8 cellular contexts compared by ENCODE assay signal in the genomic region with DNA sequence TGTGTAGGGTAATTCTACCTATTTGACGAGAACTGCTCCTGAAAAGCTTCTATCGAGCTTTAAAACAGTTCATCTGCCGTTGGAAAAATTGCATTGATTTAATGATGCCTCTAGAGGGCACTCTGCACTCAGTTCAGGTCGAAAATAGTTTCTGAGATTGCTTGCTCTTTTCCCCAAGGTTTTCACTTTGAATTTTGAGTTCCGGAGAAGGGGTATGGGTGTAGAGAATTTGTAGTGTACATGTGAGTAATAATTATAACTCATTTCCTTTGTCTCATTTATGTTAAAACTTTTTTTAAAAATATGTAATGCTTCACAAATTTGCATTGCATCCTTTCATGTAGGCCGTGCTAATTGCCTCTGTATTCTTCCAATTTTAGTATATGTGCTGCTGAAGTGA. TPM values are rescaled to one million over a fixed set of nuclear protein-coding genes. Genes with fewer than 3 reads are reported as not detected.
A peak's percentile ranks its signal among the peaks of the same experiment; 100 is the strongest.
DNase-seq lines count a peak whose midpoint lies in the region; ATAC-seq and TF ChIP-seq lines count a peak whose summit lies in the region.

No MANE protein-coding gene starts in this region.

- H3K9me3 ChIP-seq in PC-3 (ENCODE audit: low read length) (no peaks in the 10 kb centered on the region), mesenchymal stem cell (ENCODE audit: control insufficient read depth, low read length) (no peaks in the 10 kb centered on the region)

- no peaks in the 10 kb centered on the region for H3K79me1 ChIP-seq in mesenchymal stem cell (replicated peaks; ENCODE audit: low read length, poor library complexity, severe bottlenecking)

- no peaks in the 10 kb centered on the region for H3F3A ChIP-seq in PC-3 (ENCODE audit: low read length, unreplicated experiment)

- peak overlapping the region; percentile 81 for H3K27ac Mint-ChIP-seq in activated CD8-positive, alpha-beta memory T cell treated with anti-CD3 and anti-CD28 coated beads, Interleukin-2, amount 10 ng/mL, durations not matched to agents 7 days and 5 days

- H3K4me1 ChIP-seq in PC-3 (ENCODE audit: insufficient read depth, low read length) (no peaks in the 10 kb centered on the region), mesenchymal stem cell (ENCODE audit: control insufficient read depth, insufficient read depth, low read depth, low read length) (no peaks in the 10 kb centered on the region)

- H3K4me3 ChIP-seq in PC-3 (ENCODE audit: low read length) (no peak overlapping the region), mesenchymal stem cell (ENCODE audit: insufficient read depth in 1 of 2, low read depth in 1 of 2, low read length in 2 of 2) (peak overlapping the region in 1 of 2 experiments; percentile 22)

- WGBS in mesenchymal stem cell: 28% methylated on average over 5 of the region's 6 CpGs

- H3K9me2 ChIP-seq in PC-3 (replicated peaks; ENCODE audit: low read length): no peaks in the 10 kb centered on the region

- peak overlapping the region; percentile 41 for H3K4me3 Mint-ChIP-seq in activated CD8-positive, alpha-beta memory T cell treated with anti-CD3 and anti-CD28 coated beads, Interleukin-2, amount 10 ng/mL, durations not matched to agents 7 days and 5 days

- no peak overlapping the region for H3K9ac ChIP-seq in PC-3 (ENCODE audit: low read length)
- peak overlapping the region; percentile 48 for H3K9ac ChIP-seq in mesenchymal stem cell (ENCODE audit: low read length)

- no peak overlapping the region for H2BK5ac ChIP-seq in mesenchymal stem cell (ENCODE audit: low read depth, low read length, poor library complexity, severe bottlenecking)

- peaks cover 75% of the 10 kb centered on the region for H3K4me1 Mint-ChIP-seq in activated CD8-positive, alpha-beta memory T cell treated with anti-CD3 and anti-CD28 coated beads, Interleukin-2, amount 10 ng/mL, durations not matched to agents 7 days and 5 days

- H3K18ac ChIP-seq in mesenchymal stem cell (ENCODE audit: low read depth in 1 of 2, low read length in 2 of 2): no peak overlapping the region

- H4K8ac ChIP-seq in mesenchymal stem cell (ENCODE audit: low read length): no peak overlapping the region

- no TSS peak for BruUV-seq in PC-3 (replicated peaks; lab: Mats Ljungman, UMichigan)

- H4K91ac ChIP-seq in mesenchymal stem cell (ENCODE audit: low read length): no peak overlapping the region

- peak; percentile 10 for ATAC-seq in activated CD8-positive, alpha-beta memory T cell treated with anti-CD3 and anti-CD28 coated beads, Interleukin-2, amount 10 ng/mL, durations not matched to agents 7 days and 5 days
- ATAC-seq in HG02798 (IDR thresholded peaks at IDR 0.05; ENCODE audit: poor library complexity, unreplicated experiment) (peak; percentile 35), PC-3 (no peak), HG03571 (IDR thresholded peaks at IDR 0.05; ENCODE audit: unreplicated experiment) (no peak), HG03354 (IDR thresholded peaks at IDR 0.05; ENCODE audit: poor library complexity, severe bottlenecking, unreplicated experiment) (no peak)

- no peaks in the 10 kb centered on the region for H3K36me3 ChIP-seq in PC-3 (ENCODE audit: low read depth, low read length)
- no peaks in the 10 kb centered on the region for H3K36me3 ChIP-seq in mesenchymal stem cell (ENCODE audit: control insufficient read depth in 1 of 2, insufficient read depth in 2 of 2, low read depth in 1 of 2, low read length in 2 of 2)

- H3K14ac ChIP-seq in mesenchymal stem cell (ENCODE audit: low read length in 2 of 2): no peak overlapping the region

- H2BK12ac ChIP-seq in mesenchymal stem cell (ENCODE audit: low read length in 2 of 2): no peak overlapping the region

- POLR2A ChIA-PET in PC-3 (lab: Charles Lee; ENCODE audit: unreplicated experiment): no interaction called here

- no peak for DNase-seq in activated CD8-positive, alpha-beta memory T cell treated with anti-CD3 and anti-CD28 coated beads, Interleukin-2, amount 10 ng/mL, durations not matched to agents 7 days and 5 days
- DNase-seq in activated CD8-positive, alpha-beta memory T cell treated with anti-CD3 and anti-CD28 coated beads, Interleukin-2, amount 50 U/mL, for 48 hours: no peak
- DNase-seq in PC-3 (peak; percentile 51), mesenchymal stem cell (peak; percentile 50)
- DNase-seq in central memory CD4-positive, alpha-beta T cell: peak; percentile 31

- H3K27me3 ChIP-seq in PC-3 (ENCODE audit: low read length): peaks cover 5% of the 10 kb centered on the region; the same call in 1 of the 2 replicates
- no peaks in the 10 kb centered on the region for H3K27me3 ChIP-seq in mesenchymal stem cell (ENCODE audit: control insufficient read depth in 1 of 2, insufficient read depth in 1 of 2, low read length in 2 of 2)

- no peaks in the 10 kb centered on the region for H3K9me3 Mint-ChIP-seq in activated CD8-positive, alpha-beta memory T cell treated with anti-CD3 and anti-CD28 coated beads, Interleukin-2, amount 10 ng/mL, durations not matched to agents 7 days and 5 days (ENCODE audit: low read depth)

- H3K36me3 Mint-ChIP-seq in activated CD8-positive, alpha-beta memory T cell treated with anti-CD3 and anti-CD28 coated beads, Interleukin-2, amount 10 ng/mL, durations not matched to agents 7 days and 5 days: peaks cover 2% of the 10 kb centered on the region

- no peak overlapping the region for H2BK120ac ChIP-seq in mesenchymal stem cell (ENCODE audit: low read depth, low read length)

- H3K23ac ChIP-seq in mesenchymal stem cell (ENCODE audit: low read length in 2 of 2): no peak overlapping the region

- H3K4me2 ChIP-seq in PC-3 (ENCODE audit: low read length): peak overlapping the region; percentile 30; the same call in 1 of the 2 replicates
- no peak overlapping the region for H3K4me2 ChIP-seq in mesenchymal stem cell (ENCODE audit: low read length, poor library complexity, severe bottlenecking)

- no peak overlapping the region for H3K4ac ChIP-seq in mesenchymal stem cell (ENCODE audit: low read depth in 1 of 2, low read length in 2 of 2)

- intact Hi-C loops in PC-3 (cut with micrococcal nuclease): loop anchor here (1.0 to 10.0 kb wide), 3 partner anchors 60 to 464 kb away; no protein-coding TSS in a partner anchor

- CTCF ChIA-PET in activated CD8-positive, alpha-beta memory T cell treated with anti-CD3 and anti-CD28 coated beads, Interleukin-2, amount 10 ng/mL, durations not matched to agents 7 days and 5 days (lab: Charles Lee): interaction anchor here (0.6 to 6.1 kb wide), 44 partner anchors 7 to 1126 kb away, joined by 3 to 142 read pairs (median 5); a partner anchor contains a TSS
- CTCF ChIA-PET in PC-3 (lab: Charles Lee): interaction anchor here (0.6 to 0.8 kb wide), 2 partner anchors 59 to 584 kb away, joined by 3 to 7 read pairs; no protein-coding TSS in a partner anchor

- H2AK5ac ChIP-seq in mesenchymal stem cell (ENCODE audit: low read length, severe bottlenecking): no peak overlapping the region

- no peak overlapping the region for H3K27ac ChIP-seq in PC-3 (ENCODE audit: low read length)
- no peak overlapping the region for H3K27ac ChIP-seq in mesenchymal stem cell (ENCODE audit: low read length, poor library complexity, severe bottlenecking)

- no peak overlapping the region for H2BK15ac ChIP-seq in mesenchymal stem cell (ENCODE audit: low read depth, poor library complexity, severe bottlenecking)

- H3K27me3 Mint-ChIP-seq in activated CD8-positive, alpha-beta memory T cell treated with anti-CD3 and anti-CD28 coated beads, Interleukin-2, amount 10 ng/mL, durations not matched to agents 7 days and 5 days: no peaks in the 10 kb centered on the region

- peak; percentile 75 for TF ChIP-seq CTCF in PC-3 (conservative IDR thresholded peaks at IDR 0.05; ENCODE audit: low read depth, low read length)

- H2AFZ ChIP-seq in PC-3 (ENCODE audit: low read length) (no peak overlapping the region), mesenchymal stem cell (ENCODE audit: low read depth, low read length) (no peak overlapping the region)

- no peaks in the 10 kb centered on the region for H3K79me2 ChIP-seq in PC-3 (ENCODE audit: low read length)

- H4K20me1 ChIP-seq in PC-3 (ENCODE audit: low read length): no peaks in the 10 kb centered on the region

RNA-seq across cellular contexts. Expression of a gene that starts 28.4 kb away (rescaled TPM):
- 1 to 10 TPM; 9.1 to 9.3 TPM for total RNA-seq in activated CD8-positive, alpha-beta memory T cell treated with anti-CD3 and anti-CD28 coated beads, Interleukin-2, amount 10 ng/mL, durations not matched to agents 7 days and 5 days
- total RNA-seq in PC-3 (2014; rRNA removed): not detected in 2 replicates
- 0.14 TPM for polyA plus RNA-seq in mesenchymal stem cell (2013, experiment 1 of 2)
- polyA plus RNA-seq in mesenchymal stem cell (2013, experiment 2 of 2): 0.11 TPM

Comparison
In these comparisons a context has a peak if more than half of its experiments do, and no peak if none do; other contexts are left out.
1. ATAC-seq: peak in activated CD8-positive, alpha-beta memory T cell treated with anti-CD3 and anti-CD28 coated beads, Interleukin-2, amount 10 ng/mL, durations not matched to agents 7 days and 5 days (single experiment) and HG02798 (single experiment); none in PC-3 (single experiment), HG03571 (single experiment) and HG03354 (single experiment).
2. DNase-seq: peak in PC-3 (single experiment), central memory CD4-positive, alpha-beta T cell (single experiment) and mesenchymal stem cell (single experiment); none in activated CD8-positive, alpha-beta memory T cell treated with anti-CD3 and anti-CD28 coated beads, Interleukin-2, amount 10 ng/mL, durations not matched to agents 7 days and 5 days (single experiment) and activated CD8-positive, alpha-beta memory T cell treated with anti-CD3 and anti-CD28 coated beads, Interleukin-2, amount 50 U/mL, for 48 hours (single experiment).
3. RNA of a gene that starts 28.4 kb away (total RNA-seq): 9.1 to 9.3 TPM in activated CD8-positive, alpha-beta memory T cell treated with anti-CD3 and anti-CD28 coated beads, Interleukin-2, amount 10 ng/mL, durations not matched to agents 7 days and 5 days; not detected in PC-3; every median in the first group is over 10 times any median in the second.